Comparison of ENCODE assay signal across 8 cellular contexts in genomic region chr16:67666032-67666537, GRCh38. TPM values are rescaled to one million over a fixed set of nuclear protein-coding genes. Genes with fewer than 3 reads are reported as not detected.
DNase-seq lines count a peak whose midpoint lies in the region; ATAC-seq, FAIRE-seq and TF ChIP-seq lines count a peak whose summit lies in the region.

No MANE protein-coding gene starts in this region.

- H3K27me3 ChIP-seq in Loucy (ENCODE audit: insufficient read depth, low read length, poor library complexity, severe bottlenecking) (no peaks in the 10 kb centered on the region), lower lobe of right lung (ENCODE audit: low read depth) (no peaks in the 10 kb centered on the region)

- FAIRE-seq in D721Med (lab: Jason Lieb, UNC): no peak

- H3K4me2 ChIP-seq in Loucy (ENCODE audit: low read depth, low read length, poor library complexity, severe bottlenecking): peak overlapping the region; percentile 79

- H3K4me1 ChIP-seq in Loucy (ENCODE audit: insufficient read depth, low read length, poor library complexity, severe bottlenecking): peaks cover 18% of the 10 kb centered on the region
- H3K4me1 ChIP-seq in lower lobe of right lung: peaks cover 39% of the 10 kb centered on the region

- H3K9me2 ChIP-seq in Loucy (replicated peaks; ENCODE audit: low read depth, low read length): no peaks in the 10 kb centered on the region

- peaks cover 8% of the 10 kb centered on the region for H3K4me1 Mint-ChIP-seq in type B pancreatic cell (ENCODE audit: unreplicated experiment)

- H3K36me3 ChIP-seq in Loucy (ENCODE audit: insufficient read depth, low read length) (no peaks in the 10 kb centered on the region), lower lobe of right lung (peaks cover 17% of the 10 kb centered on the region)

- intact Hi-C loops in lower lobe of right lung (cut with DNase I): no loop called here

- peak overlapping the region; percentile 92 for H3K27ac ChIP-seq in lower lobe of right lung

- H2AFZ ChIP-seq in Loucy (ENCODE audit: low read length): peak overlapping the region; percentile 85; the same call in 1 of the 2 replicates

- H3K36me3 Mint-ChIP-seq in type B pancreatic cell: no peaks in the 10 kb centered on the region

- no peaks in the 10 kb centered on the region for H4K20me1 ChIP-seq in Loucy (ENCODE audit: insufficient read depth, low read length, poor library complexity, severe bottlenecking)

- H3F3A ChIP-seq in Loucy (ENCODE audit: low read depth): no peaks in the 10 kb centered on the region

- no peaks in the 10 kb centered on the region for H3K27me3 Mint-ChIP-seq in type B pancreatic cell

- H3K9me3 ChIP-seq in Loucy (ENCODE audit: insufficient read depth, low read depth, low read length): no peaks in the 10 kb centered on the region
- H3K9me3 ChIP-seq in lower lobe of right lung: no peaks in the 10 kb centered on the region

- H3K27ac Mint-ChIP-seq in type B pancreatic cell: no peak overlapping the region

- H3K4me3 ChIP-seq in Loucy (ENCODE audit: low read length, poor library complexity, severe bottlenecking): peak overlapping the region; percentile 75
- H3K4me3 ChIP-seq in cardiac fibroblast (replicated peaks in 1 of 2; ENCODE audit: low read depth in 2 of 2, low read length in 2 of 2): peak overlapping the region; percentile 56 to 69
- H3K4me3 ChIP-seq in lower lobe of right lung: peak overlapping the region; percentile 85

- H3K79me2 ChIP-seq in Loucy (ENCODE audit: insufficient read depth, low read length): no peaks in the 10 kb centered on the region

- H3K4me3 Mint-ChIP-seq in type B pancreatic cell: peak overlapping the region; percentile 80

- DNase-seq in NCI-H510A treated with DMSO at 0.1 percent for 48 hours (lab: John Stamatoyannopoulos, UW) (peak; percentile 27), NCI-H510A (lab: John Stamatoyannopoulos, UW) (no peak), cardiac fibroblast (ENCODE audit: low read depth in 2 of 2) (peak; percentile 39 to 50), lower lobe of right lung (peak; percentile 71), type B pancreatic cell (ENCODE audit: extremely low spot score, unreplicated experiment) (no peak), D721Med (ENCODE audit: insufficient read length, low spot score) (no peak)

- TF ChIP-seq CTCF in Loucy (conservative IDR thresholded peaks at IDR 0.05; ENCODE audit: low read length) (no peak), cardiac fibroblast (IDR thresholded peaks at IDR 0.05; ENCODE audit: low read depth, low read length) (no peak), lower lobe of right lung (IDR thresholded peaks at IDR 0.05) (no peak), type B pancreatic cell (conservative IDR thresholded peaks at IDR 0.05) (no peak), D721Med (IDR thresholded peaks at IDR 0.05; ENCODE audit: insufficient read depth, missing control alignments) (no peak)

- ATAC-seq in lower lobe of right lung: peak; percentile 12 to 38
- no peak for ATAC-seq in HG02970 (IDR thresholded peaks at IDR 0.05; ENCODE audit: low FRiP score, unreplicated experiment)

- H3K9ac ChIP-seq in Loucy (ENCODE audit: low read depth, low read length, poor library complexity, severe bottlenecking): peak overlapping the region; percentile 65

- no peaks in the 10 kb centered on the region for H3K9me3 Mint-ChIP-seq in type B pancreatic cell

RNA-seq across cellular contexts. Expression of gene ENKD1, which starts 0.5 kb away (rescaled TPM):
- total RNA-seq in lower lobe of right lung (19.4 TPM), type B pancreatic cell (ENCODE audit: low replicate concordance) (12.2 and 18.8 TPM in 2 replicates)

RNA-seq across cellular contexts. Expression of gene C16orf86, which starts 0.5 kb away (rescaled TPM):
- total RNA-seq in lower lobe of right lung: 5.3 TPM
- 1.5 and 2.8 TPM in 2 replicates for total RNA-seq in type B pancreatic cell (ENCODE audit: low replicate concordance)

RNA-seq across cellular contexts. Expression of gene PARD6A, which starts 5.3 kb away (rescaled TPM):
- total RNA-seq in lower lobe of right lung (5.5 TPM), type B pancreatic cell (ENCODE audit: low replicate concordance) (4.7 and 6.5 TPM in 2 replicates)

RNA-seq across cellular contexts. Expression of gene ACD, which starts 6.0 kb away (rescaled TPM):
- total RNA-seq in lower lobe of right lung: 16.6 TPM
- 19.9 and 31.6 TPM in 2 replicates for total RNA-seq in type B pancreatic cell (ENCODE audit: low replicate concordance)

RNA-seq across cellular contexts. Expression of gene CARMIL2, which starts 21.1 kb away (rescaled TPM):
- total RNA-seq in lower lobe of right lung (2.4 TPM), type B pancreatic cell (ENCODE audit: low replicate concordance) (2.8 and 3.4 TPM in 2 replicates)

Comparison
In these comparisons a context has a peak if more than half of its experiments do, and no peak if none do; other contexts are left out.
1. DNase-seq: peak in NCI-H510A treated with DMSO at 0.1 percent for 48 hours (single experiment), cardiac fibroblast (2 of 2) and lower lobe of right lung (single experiment); none in NCI-H510A (single experiment), type B pancreatic cell (single experiment) and D721Med (single experiment).
2. Peak in every context shown above with its lines, with median percentiles within 50 percentile points of each other: H3K4me3 ChIP-seq.